Comparison of ENCODE assay signal across 10 cellular contexts in genomic region chr5:122775713-122776084, GRCh38. TPM values are rescaled to one million over a fixed set of nuclear protein-coding genes. Genes with fewer than 3 reads are reported as not detected.
DNase-seq lines count a peak whose midpoint lies in the region; FAIRE-seq and TF ChIP-seq lines count a peak whose summit lies in the region.
"Had no signal": no experiment of that assay in that cellular context is flagged by ENCODE, and none has a peak within 500 bp of the region (broad histone marks: within the 10 kb centered on the region; RNA-seq: fewer than 3 reads in every experiment).

No MANE protein-coding gene starts in this region.

- DNase-seq in NCI-H748 (lab: John Stamatoyannopoulos, UW; ENCODE audit: unreplicated experiment) (peak; percentile 30), NCI-H748 treated with DMSO at 0.1 percent for 48 hours (lab: John Stamatoyannopoulos, UW) (no peak), RPMI7951 (ENCODE audit: low read depth) (peak; percentile 5), midbrain (lab: John Stamatoyannopoulos, UW) (peak; percentile 47), H54 (ENCODE audit: insufficient read length, low spot score) (no peak), NCI-H524 (lab: John Stamatoyannopoulos, UW) (no peak)
- DNase-seq in stimulated activated naive CD4-positive, alpha-beta T cell treated with Interleukin-2 at 50 U/mL for 16 hours (lab: John Stamatoyannopoulos, UW), result no peak

- H3K4me3 ChIP-seq in ectodermal cell (ENCODE audit: insufficient read depth, low read depth, low read length), result peak overlapping the region; percentile 99

- no peak for TF ChIP-seq POLR2A in H54 (IDR thresholded peaks at IDR 0.05; ENCODE audit: low read depth, low read length)

- no peak overlapping the region for H3K27ac ChIP-seq in ectodermal cell (ENCODE audit: insufficient read depth, low read depth, low read length, poor library complexity, severe bottlenecking)

- 0 to 5% methylated on average over 4 of the region's 4 CpGs for WGBS in ectodermal cell, 2 experiments

- H3K27me3 ChIP-seq in ectodermal cell (ENCODE audit: control insufficient read depth, insufficient read depth, low read length, poor library complexity, severe bottlenecking), result no peaks in the 10 kb centered on the region

- FAIRE-seq in H54 (lab: Jason Lieb, UNC), result no peak
- FAIRE-seq: endometrium, G401.6 had no signal

- no peaks in the 10 kb centered on the region for H3K9me3 ChIP-seq in ectodermal cell (ENCODE audit: control insufficient read depth, low read length)

- peaks cover 7% of the 10 kb centered on the region for H3K4me1 ChIP-seq in ectodermal cell (ENCODE audit: control insufficient read depth, insufficient read depth, low read length)

- no peaks in the 10 kb centered on the region for H3K36me3 ChIP-seq in ectodermal cell (ENCODE audit: control insufficient read depth, insufficient read depth, low read length)

RNA-seq across cellular contexts. Expression of gene SNX2, which starts 0.8 kb away (rescaled TPM):
- 68.2 and 69.0 TPM in 2 replicates for total RNA-seq in RPMI7951 (2014; rRNA removed; shearing (Covaris generic))
- polyA plus RNA-seq in ectodermal cell (2013, experiment 1 of 4), result 82.5 TPM
- 79.1 TPM for polyA plus RNA-seq in ectodermal cell (2013, experiment 2 of 4)
- 78.2 TPM for polyA plus RNA-seq in ectodermal cell (2013, experiment 3 of 4)
- 82.2 TPM for polyA plus RNA-seq in ectodermal cell (2013, experiment 4 of 4)

Comparison
In these comparisons a context has a peak if more than half of its experiments do, and no peak if none do; other contexts are left out.
1. DNase-seq: peak in NCI-H748 (single experiment), RPMI7951 (single experiment) and midbrain (single experiment); none in NCI-H748 treated with DMSO at 0.1 percent for 48 hours (single experiment), stimulated activated naive CD4-positive, alpha-beta T cell treated with Interleukin-2 at 50 U/mL for 16 hours (single experiment), H54 (single experiment) and NCI-H524 (0 of 2).